ENCODE assay signal across 21 cellular contexts in genomic region chr6:154314084-154314483, GRCh38.
A peak's percentile ranks its signal among the peaks of the same experiment; 100 is the strongest.
DNase-seq lines count a peak whose midpoint lies in the region; ATAC-seq lines count a peak whose summit lies in the region.
"Had no signal": no experiment of that assay in that cellular context is flagged by ENCODE, and none has a peak within 500 bp of the region (broad histone marks: within the 10 kb centered on the region; RNA-seq: fewer than 3 reads in every experiment).

No MANE protein-coding gene starts in this region.

- ATAC-seq in HG03108 (IDR thresholded peaks at IDR 0.05; ENCODE audit: unreplicated experiment): no peak

- peak; percentile 16 for DNase-seq in NCI-H2196 (lab: John Stamatoyannopoulos, UW; ENCODE audit: unreplicated experiment)
- DNase-seq in NCI-H2196 treated with DMSO at 0.1 percent for 48 hours (lab: John Stamatoyannopoulos, UW; ENCODE audit: unreplicated experiment): no peak
- DNase-seq in NCI-H69 (lab: John Stamatoyannopoulos, UW): peak; percentile 57
- DNase-seq in fibroblast of gingiva (ENCODE audit: low read depth): peak; percentile 60
- DNase-seq in stimulated activated naive CD4-positive, alpha-beta T cell treated with Interleukin-2 at 50 U/mL for 16 hours (lab: John Stamatoyannopoulos, UW): no peak
- no peak for DNase-seq in NCI-H2227 treated with DMSO at 0.1 percent for 48 hours (lab: John Stamatoyannopoulos, UW)
- DNase-seq: 8988T; ACHN; CD4-positive, alpha-beta T cell; H7; KG1; NCI-H1048; NCI-H1436; NCI-H187; NCI-H2081 treated with DMSO at 0.1 percent for 48 hours; NCI-H2171; NCI-H446; NCI-H526; Peyer's patch; SIG-M5 had no signal

Comparison
In these comparisons a context has a peak if more than half of its experiments do, and no peak if none do; other contexts are left out.
1. DNase-seq: peak in NCI-H2196 (single experiment), NCI-H69 (single experiment) and fibroblast of gingiva (single experiment); none in NCI-H2196 treated with DMSO at 0.1 percent for 48 hours (single experiment), stimulated activated naive CD4-positive, alpha-beta T cell treated with Interleukin-2 at 50 U/mL for 16 hours (single experiment) and NCI-H2227 treated with DMSO at 0.1 percent for 48 hours (single experiment).